ENCODE assay signal across 1 cellular context in the genomic region with DNA sequence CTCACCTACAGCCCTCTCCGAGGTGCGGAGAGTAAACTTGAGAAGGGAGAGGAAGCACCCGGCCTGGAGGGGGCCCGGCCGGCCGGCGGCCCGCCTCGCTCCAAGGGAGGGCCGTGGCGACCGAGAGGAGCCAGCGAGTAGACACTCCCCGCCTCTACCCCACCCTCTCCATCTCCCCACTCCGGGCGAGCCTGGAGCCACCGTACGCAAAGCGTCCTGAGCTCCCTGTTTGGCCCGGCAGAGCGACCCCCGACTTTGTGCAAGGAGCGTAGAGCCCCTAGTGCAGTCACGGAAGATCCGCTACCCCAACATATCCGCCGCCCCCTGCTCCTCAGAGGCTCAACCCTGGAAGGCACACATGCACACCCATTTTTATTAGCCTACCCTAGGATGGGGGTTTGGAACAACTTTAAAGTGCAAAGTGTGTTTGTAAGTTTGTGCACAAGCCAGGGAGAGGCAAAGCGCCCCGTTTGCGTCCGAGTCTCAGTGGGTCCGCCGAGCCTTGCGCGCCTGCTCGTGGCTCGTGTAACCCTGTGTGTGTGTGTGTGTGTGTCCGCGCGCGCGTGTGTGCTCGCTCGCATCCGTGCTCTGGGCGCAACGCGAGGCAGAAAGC.
TF ChIP-seq lines count a peak whose summit lies in the region.

No MANE protein-coding gene starts in this region.

TF ChIP-seq in HEK293, 187 proteins besides CTCF, POLR2A, EP300 and RAD21 (continued from another document and continues in another):
- TF ChIP-seq, protein P1, sequence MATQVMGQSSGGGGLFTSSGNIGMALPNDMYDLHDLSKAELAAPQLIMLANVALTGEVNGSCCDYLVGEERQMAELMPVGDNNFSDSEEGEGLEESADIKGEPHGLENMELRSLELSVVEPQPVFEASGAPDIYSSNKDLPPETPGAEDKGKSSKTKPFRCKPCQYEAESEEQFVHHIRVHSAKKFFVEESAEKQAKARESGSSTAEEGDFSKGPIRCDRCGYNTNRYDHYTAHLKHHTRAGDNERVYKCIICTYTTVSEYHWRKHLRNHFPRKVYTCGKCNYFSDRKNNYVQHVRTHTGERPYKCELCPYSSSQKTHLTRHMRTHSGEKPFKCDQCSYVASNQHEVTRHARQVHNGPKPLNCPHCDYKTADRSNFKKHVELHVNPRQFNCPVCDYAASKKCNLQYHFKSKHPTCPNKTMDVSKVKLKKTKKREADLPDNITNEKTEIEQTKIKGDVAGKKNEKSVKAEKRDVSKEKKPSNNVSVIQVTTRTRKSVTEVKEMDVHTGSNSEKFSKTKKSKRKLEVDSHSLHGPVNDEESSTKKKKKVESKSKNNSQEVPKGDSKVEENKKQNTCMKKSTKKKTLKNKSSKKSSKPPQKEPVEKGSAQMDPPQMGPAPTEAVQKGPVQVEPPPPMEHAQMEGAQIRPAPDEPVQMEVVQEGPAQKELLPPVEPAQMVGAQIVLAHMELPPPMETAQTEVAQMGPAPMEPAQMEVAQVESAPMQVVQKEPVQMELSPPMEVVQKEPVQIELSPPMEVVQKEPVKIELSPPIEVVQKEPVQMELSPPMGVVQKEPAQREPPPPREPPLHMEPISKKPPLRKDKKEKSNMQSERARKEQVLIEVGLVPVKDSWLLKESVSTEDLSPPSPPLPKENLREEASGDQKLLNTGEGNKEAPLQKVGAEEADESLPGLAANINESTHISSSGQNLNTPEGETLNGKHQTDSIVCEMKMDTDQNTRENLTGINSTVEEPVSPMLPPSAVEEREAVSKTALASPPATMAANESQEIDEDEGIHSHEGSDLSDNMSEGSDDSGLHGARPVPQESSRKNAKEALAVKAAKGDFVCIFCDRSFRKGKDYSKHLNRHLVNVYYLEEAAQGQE (tag by site-specific recombination; IDR thresholded peaks at IDR 0.05): no peak
- TF ChIP-seq ZNF785 (tag by site-specific recombination; IDR thresholded peaks at IDR 0.05) (peak; percentile 30; the same call in 1 of the 2 replicates), ZNF16 (tag by site-specific recombination; IDR thresholded peaks at IDR 0.05; ENCODE audit: low read depth) (no peak), ZNF138 (tag by site-specific recombination; IDR thresholded peaks at IDR 0.05; ENCODE audit: borderline replicate concordance) (no peak), ZNF629 (tag by site-specific recombination; IDR thresholded peaks at IDR 0.05) (no peak; the same call in 1 of the 2 replicates), ZNF777 (tag by site-specific recombination; IDR thresholded peaks at IDR 0.05; ENCODE audit: borderline replicate concordance) (no peak), GLI4 (tag by site-specific recombination; IDR thresholded peaks at IDR 0.05) (0 out of 2 replicates have a peak, but pooled peaks have one; percentile 77), ZNF560 (tag by site-specific recombination; IDR thresholded peaks at IDR 0.05; ENCODE audit: borderline replicate concordance) (no peak), ZNF701 (tag by site-specific recombination; IDR thresholded peaks at IDR 0.05) (no peak), ZNF391 (tag by site-specific recombination; IDR thresholded peaks at IDR 0.05; ENCODE audit: borderline replicate concordance, low read depth) (no peak; the same call in 1 of the 2 replicates), ZNF416 (tag by site-specific recombination; IDR thresholded peaks at IDR 0.05) (no peak), TRIM28 (IDR thresholded peaks at IDR 0.05; ENCODE audit: borderline replicate concordance, low read length) (no peak), ZEB2 (tag by site-specific recombination; IDR thresholded peaks at IDR 0.05) (peak; percentile 75), HOXD13 (CRISPR knock-in tag; IDR thresholded peaks at IDR 0.05; ENCODE audit: borderline replicate concordance) (peak; percentile 80), ZNF621 (tag by site-specific recombination; IDR thresholded peaks at IDR 0.05) (no peak), ZNF48 (tag by site-specific recombination; IDR thresholded peaks at IDR 0.05) (no peak), ZNF549 (tag by site-specific recombination; IDR thresholded peaks at IDR 0.05) (no peak), ZNF335 (tag by site-specific recombination; conservative IDR thresholded peaks at IDR 0.05) (peak; percentile 74), ZNF223 (tag by site-specific recombination; IDR thresholded peaks at IDR 0.05) (no peak), SETDB1 (IDR thresholded peaks at IDR 0.05; ENCODE audit: insufficient read length, low read length) (no peak), TCF7L2 (IDR thresholded peaks at IDR 0.05; ENCODE audit: borderline replicate concordance, low read depth, low read length) (no peak), ZNF202 (tag by site-specific recombination; IDR thresholded peaks at IDR 0.05; ENCODE audit: borderline replicate concordance) (no peak), ZBTB48 (tag by site-specific recombination; IDR thresholded peaks at IDR 0.05) (peak; percentile 95), ZNF792 (tag by site-specific recombination; IDR thresholded peaks at IDR 0.05) (no peak), SALL2 (tag by site-specific recombination; IDR thresholded peaks at IDR 0.05; ENCODE audit: borderline replicate concordance) (no peak), ZNF530 (tag by site-specific recombination; IDR thresholded peaks at IDR 0.05; ENCODE audit: low read depth) (no peak), ZNF175 (tag by site-specific recombination; IDR thresholded peaks at IDR 0.05) (no peak), ZNF114 (tag by site-specific recombination; IDR thresholded peaks at IDR 0.05) (no peak), ZNF24 (tag by site-specific recombination; IDR thresholded peaks at IDR 0.05) (no peak), ZNF596 (tag by site-specific recombination; IDR thresholded peaks at IDR 0.05) (peak; percentile 35; the same call in 1 of the 2 replicates), ZNF146 (tag by site-specific recombination; IDR thresholded peaks at IDR 0.05) (peak; percentile 24; the same call in 1 of the 2 replicates), ZNF558 (tag by site-specific recombination; IDR thresholded peaks at IDR 0.05) (no peak), ZNF132 (tag by site-specific recombination; IDR thresholded peaks at IDR 0.05; ENCODE audit: borderline replicate concordance) (no peak)
- TF ChIP-seq, protein P2, sequence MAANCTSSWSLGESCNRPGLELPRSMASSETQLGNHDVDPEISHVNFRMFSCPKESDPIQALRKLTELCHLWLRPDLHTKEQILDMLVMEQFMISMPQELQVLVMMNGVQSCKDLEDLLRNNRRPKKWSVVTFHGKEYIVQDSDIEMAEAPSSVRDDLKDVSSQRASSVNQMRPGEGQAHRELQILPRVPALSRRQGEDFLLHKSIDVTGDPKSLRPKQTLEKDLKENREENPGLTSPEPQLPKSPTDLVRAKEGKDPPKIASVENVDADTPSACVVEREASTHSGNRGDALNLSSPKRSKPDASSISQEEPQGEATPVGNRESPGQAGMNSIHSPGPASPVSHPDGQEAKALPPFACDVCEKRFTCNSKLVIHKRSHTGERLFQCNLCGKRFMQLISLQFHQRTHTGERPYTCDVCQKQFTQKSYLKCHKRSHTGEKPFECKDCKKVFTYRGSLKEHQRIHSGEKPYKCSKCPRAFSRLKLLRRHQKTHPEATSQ (tag by site-specific recombination; IDR thresholded peaks at IDR 0.05): no peak
- TF ChIP-seq, protein P3, sequence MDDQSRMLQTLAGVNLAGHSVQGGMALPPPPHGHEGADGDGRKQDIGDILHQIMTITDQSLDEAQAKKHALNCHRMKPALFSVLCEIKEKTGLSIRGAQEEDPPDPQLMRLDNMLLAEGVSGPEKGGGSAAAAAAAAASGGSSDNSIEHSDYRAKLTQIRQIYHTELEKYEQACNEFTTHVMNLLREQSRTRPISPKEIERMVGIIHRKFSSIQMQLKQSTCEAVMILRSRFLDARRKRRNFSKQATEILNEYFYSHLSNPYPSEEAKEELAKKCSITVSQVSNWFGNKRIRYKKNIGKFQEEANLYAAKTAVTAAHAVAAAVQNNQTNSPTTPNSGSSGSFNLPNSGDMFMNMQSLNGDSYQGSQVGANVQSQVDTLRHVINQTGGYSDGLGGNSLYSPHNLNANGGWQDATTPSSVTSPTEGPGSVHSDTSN (CRISPR knock-in tag; IDR thresholded peaks at IDR 0.05): no peak; the same call in 1 of the 2 replicates
- TF ChIP-seq, protein P4, sequence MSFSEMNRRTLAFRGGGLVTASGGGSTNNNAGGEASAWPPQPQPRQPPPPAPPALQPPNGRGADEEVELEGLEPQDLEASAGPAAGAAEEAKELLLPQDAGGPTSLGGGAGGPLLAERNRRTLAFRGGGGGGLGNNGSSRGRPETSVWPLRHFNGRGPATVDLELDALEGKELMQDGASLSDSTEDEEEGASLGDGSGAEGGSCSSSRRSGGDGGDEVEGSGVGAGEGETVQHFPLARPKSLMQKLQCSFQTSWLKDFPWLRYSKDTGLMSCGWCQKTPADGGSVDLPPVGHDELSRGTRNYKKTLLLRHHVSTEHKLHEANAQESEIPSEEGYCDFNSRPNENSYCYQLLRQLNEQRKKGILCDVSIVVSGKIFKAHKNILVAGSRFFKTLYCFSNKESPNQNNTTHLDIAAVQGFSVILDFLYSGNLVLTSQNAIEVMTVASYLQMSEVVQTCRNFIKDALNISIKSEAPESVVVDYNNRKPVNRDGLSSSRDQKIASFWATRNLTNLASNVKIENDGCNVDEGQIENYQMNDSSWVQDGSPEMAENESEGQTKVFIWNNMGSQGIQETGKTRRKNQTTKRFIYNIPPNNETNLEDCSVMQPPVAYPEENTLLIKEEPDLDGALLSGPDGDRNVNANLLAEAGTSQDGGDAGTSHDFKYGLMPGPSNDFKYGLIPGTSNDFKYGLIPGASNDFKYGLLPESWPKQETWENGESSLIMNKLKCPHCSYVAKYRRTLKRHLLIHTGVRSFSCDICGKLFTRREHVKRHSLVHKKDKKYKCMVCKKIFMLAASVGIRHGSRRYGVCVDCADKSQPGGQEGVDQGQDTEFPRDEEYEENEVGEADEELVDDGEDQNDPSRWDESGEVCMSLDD (tag by site-specific recombination; IDR thresholded peaks at IDR 0.05): peak; percentile 91
- TF ChIP-seq, protein P5, sequence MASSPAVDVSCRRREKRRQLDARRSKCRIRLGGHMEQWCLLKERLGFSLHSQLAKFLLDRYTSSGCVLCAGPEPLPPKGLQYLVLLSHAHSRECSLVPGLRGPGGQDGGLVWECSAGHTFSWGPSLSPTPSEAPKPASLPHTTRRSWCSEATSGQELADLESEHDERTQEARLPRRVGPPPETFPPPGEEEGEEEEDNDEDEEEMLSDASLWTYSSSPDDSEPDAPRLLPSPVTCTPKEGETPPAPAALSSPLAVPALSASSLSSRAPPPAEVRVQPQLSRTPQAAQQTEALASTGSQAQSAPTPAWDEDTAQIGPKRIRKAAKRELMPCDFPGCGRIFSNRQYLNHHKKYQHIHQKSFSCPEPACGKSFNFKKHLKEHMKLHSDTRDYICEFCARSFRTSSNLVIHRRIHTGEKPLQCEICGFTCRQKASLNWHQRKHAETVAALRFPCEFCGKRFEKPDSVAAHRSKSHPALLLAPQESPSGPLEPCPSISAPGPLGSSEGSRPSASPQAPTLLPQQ (tag by site-specific recombination; IDR thresholded peaks at IDR 0.05): no peak
- TF ChIP-seq, protein P6, sequence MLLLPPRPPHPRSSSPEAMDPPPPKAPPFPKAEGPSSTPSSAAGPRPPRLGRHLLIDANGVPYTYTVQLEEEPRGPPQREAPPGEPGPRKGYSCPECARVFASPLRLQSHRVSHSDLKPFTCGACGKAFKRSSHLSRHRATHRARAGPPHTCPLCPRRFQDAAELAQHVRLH (tag by site-specific recombination; IDR thresholded peaks at IDR 0.05): peak; percentile 77
- TF ChIP-seq, protein P7, sequence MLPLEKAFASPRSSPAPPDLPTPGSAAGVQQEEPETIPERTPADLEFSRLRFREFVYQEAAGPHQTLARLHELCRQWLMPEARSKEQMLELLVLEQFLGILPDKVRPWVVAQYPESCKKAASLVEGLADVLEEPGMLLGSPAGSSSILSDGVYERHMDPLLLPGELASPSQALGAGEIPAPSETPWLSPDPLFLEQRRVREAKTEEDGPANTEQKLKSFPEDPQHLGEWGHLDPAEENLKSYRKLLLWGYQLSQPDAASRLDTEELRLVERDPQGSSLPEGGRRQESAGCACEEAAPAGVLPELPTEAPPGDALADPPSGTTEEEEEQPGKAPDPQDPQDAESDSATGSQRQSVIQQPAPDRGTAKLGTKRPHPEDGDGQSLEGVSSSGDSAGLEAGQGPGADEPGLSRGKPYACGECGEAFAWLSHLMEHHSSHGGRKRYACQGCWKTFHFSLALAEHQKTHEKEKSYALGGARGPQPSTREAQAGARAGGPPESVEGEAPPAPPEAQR (tag by site-specific recombination; IDR thresholded peaks at IDR 0.05): 0 out of 2 replicates have a peak, but pooled peaks have one; percentile 11
- TF ChIP-seq, protein P8, sequence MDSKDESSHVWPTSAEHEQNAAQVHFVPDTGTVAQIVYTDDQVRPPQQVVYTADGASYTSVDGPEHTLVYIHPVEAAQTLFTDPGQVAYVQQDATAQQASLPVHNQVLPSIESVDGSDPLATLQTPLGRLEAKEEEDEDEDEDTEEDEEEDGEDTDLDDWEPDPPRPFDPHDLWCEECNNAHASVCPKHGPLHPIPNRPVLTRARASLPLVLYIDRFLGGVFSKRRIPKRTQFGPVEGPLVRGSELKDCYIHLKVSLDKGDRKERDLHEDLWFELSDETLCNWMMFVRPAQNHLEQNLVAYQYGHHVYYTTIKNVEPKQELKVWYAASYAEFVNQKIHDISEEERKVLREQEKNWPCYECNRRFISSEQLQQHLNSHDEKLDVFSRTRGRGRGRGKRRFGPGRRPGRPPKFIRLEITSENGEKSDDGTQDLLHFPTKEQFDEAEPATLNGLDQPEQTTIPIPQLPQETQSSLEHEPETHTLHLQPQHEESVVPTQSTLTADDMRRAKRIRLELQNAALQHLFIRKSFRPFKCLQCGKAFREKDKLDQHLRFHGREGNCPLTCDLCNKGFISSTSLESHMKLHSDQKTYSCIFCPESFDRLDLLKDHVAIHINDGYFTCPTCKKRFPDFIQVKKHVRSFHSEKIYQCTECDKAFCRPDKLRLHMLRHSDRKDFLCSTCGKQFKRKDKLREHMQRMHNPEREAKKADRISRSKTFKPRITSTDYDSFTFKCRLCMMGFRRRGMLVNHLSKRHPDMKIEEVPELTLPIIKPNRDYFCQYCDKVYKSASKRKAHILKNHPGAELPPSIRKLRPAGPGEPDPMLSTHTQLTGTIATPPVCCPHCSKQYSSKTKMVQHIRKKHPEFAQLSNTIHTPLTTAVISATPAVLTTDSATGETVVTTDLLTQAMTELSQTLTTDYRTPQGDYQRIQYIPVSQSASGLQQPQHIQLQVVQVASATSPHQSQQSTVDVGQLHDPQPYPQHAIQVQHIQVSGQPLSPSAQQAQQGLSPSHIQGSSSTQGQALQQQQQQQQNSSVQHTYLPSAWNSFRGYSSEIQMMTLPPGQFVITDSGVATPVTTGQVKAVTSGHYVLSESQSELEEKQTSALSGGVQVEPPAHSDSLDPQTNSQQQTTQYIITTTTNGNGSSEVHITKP (tag by site-specific recombination; IDR thresholded peaks at IDR 0.05): peak; percentile 63; the same call in 1 of the 2 replicates
- TF ChIP-seq, protein P9, sequence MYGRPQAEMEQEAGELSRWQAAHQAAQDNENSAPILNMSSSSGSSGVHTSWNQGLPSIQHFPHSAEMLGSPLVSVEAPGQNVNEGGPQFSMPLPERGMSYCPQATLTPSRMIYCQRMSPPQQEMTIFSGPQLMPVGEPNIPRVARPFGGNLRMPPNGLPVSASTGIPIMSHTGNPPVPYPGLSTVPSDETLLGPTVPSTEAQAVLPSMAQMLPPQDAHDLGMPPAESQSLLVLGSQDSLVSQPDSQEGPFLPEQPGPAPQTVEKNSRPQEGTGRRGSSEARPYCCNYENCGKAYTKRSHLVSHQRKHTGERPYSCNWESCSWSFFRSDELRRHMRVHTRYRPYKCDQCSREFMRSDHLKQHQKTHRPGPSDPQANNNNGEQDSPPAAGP (tag by site-specific recombination; IDR thresholded peaks at IDR 0.05): peak; percentile 30
